23 cellular contexts compared by ENCODE assay signal in genomic region chr4:11218692-11219091, GRCh38.
A peak's percentile ranks its signal among the peaks of the same experiment; 100 is the strongest.
DNase-seq lines count a peak whose midpoint lies in the region; ATAC-seq and TF ChIP-seq lines count a peak whose summit lies in the region.
"Had no signal": no experiment of that assay in that cellular context is flagged by ENCODE, and none has a peak within 500 bp of the region (broad histone marks: within the 10 kb centered on the region; RNA-seq: fewer than 3 reads in every experiment).

No MANE protein-coding gene starts in this region.

- H3K4me3 Mint-ChIP-seq in Caco-2 (ENCODE audit: unreplicated experiment) (no peak overlapping the region), CD14-positive monocyte (no peak overlapping the region)
- H3K4me3 Mint-ChIP-seq in naive thymus-derived CD8-positive, alpha-beta T cell, result no peak overlapping the region
- H3K4me3 Mint-ChIP-seq in activated CD8-positive, alpha-beta T cell treated with anti-CD3 and anti-CD28 coated beads for 36 hours, result no peak overlapping the region
- H3K4me3 Mint-ChIP-seq: activated naive CD8-positive, alpha-beta T cell treated with anti-CD3 and anti-CD28 coated beads, Interleukin-2, amount 10 ng/mL, durations not matched to agents 7 days and 5 days; activated T-helper 17 cell treated with anti-CD3 and anti-CD28 coated beads, Interleukin-2, amount 50 U/mL, for 72 hours; brain; natural killer cell treated with Interleukin-12 subunit alpha and Interleukin-12 subunit beta and Interleukin-15 and Interleukin-18, amount 100 ng/mL, for 72 hours; stimulated activated naive CD8-positive, alpha-beta T cell treated with anti-CD3 and anti-CD28 coated beads, Interleukin-15, amount 100 ng/mL, for 72 hours had no signal

- ATAC-seq in naive thymus-derived CD8-positive, alpha-beta T cell, result no peak
- ATAC-seq in activated CD8-positive, alpha-beta T cell treated with anti-CD3 and anti-CD28 coated beads for 36 hours, result no peak
- ATAC-seq: activated T-helper 17 cell treated with anti-CD3 and anti-CD28 coated beads, Interleukin-2, amount 50 U/mL, for 72 hours; left cardiac atrium; natural killer cell treated with Interleukin-12 subunit alpha and Interleukin-12 subunit beta and Interleukin-15 and Interleukin-18, amount 100 ng/mL, for 72 hours; PC-3; stimulated activated naive CD8-positive, alpha-beta T cell treated with anti-CD3 and anti-CD28 coated beads, Interleukin-15, amount 100 ng/mL, for 72 hours had no signal

- H3K4me1 ChIP-seq in Caco-2 (peaks cover 9% of the 10 kb centered on the region; the same call in 1 of the 2 replicates), NT2/D1 (ENCODE audit: insufficient read depth, insufficient read length) (no peaks in the 10 kb centered on the region)
- H3K4me1 ChIP-seq: upper lobe of left lung had no signal

- CTCF ChIA-PET in Caco-2 (lab: Charles Lee), result no interaction called here
- CTCF ChIA-PET in activated CD8-positive, alpha-beta T cell treated with anti-CD3 and anti-CD28 coated beads for 36 hours (lab: Charles Lee), result no interaction called here

- H3K4me3 ChIP-seq in Caco-2 (ENCODE audit: low read depth, low read length), result no peak overlapping the region
- H3K4me3 ChIP-seq in H7 (ENCODE audit: insufficient read depth, low read depth, low read length), result no peak overlapping the region
- no peak overlapping the region for H3K4me3 ChIP-seq in NT2/D1 (ENCODE audit: insufficient read length, low read depth)
- H3K4me3 ChIP-seq in epithelial cell of esophagus (ENCODE audit: low read length), result no peak overlapping the region
- H3K4me3 ChIP-seq: upper lobe of left lung had no signal

- intact Hi-C loops in Caco-2 (cut with micrococcal nuclease; ENCODE audit: unreplicated experiment), result loop anchor here (10.0 kb wide), 1 partner anchor 206 kb away; the partner anchor contains the start of gene HS3ST1
- intact Hi-C loops in CD14-positive monocyte (cut with micrococcal nuclease), result no loop called here
- intact Hi-C loops in activated CD8-positive, alpha-beta T cell treated with anti-CD3 and anti-CD28 coated beads for 36 hours (cut with micrococcal nuclease), result no loop called here

- H3K4me1 Mint-ChIP-seq in Caco-2 (ENCODE audit: low read depth, unreplicated experiment) (peaks cover 13% of the 10 kb centered on the region), CD14-positive monocyte (no peaks in the 10 kb centered on the region)
- H3K4me1 Mint-ChIP-seq in naive thymus-derived CD8-positive, alpha-beta T cell, result no peaks in the 10 kb centered on the region
- H3K4me1 Mint-ChIP-seq in activated CD8-positive, alpha-beta T cell treated with anti-CD3 and anti-CD28 coated beads for 36 hours (ENCODE audit: low read depth), result no peaks in the 10 kb centered on the region
- H3K4me1 Mint-ChIP-seq: activated naive CD8-positive, alpha-beta T cell treated with anti-CD3 and anti-CD28 coated beads, Interleukin-2, amount 10 ng/mL, durations not matched to agents 7 days and 5 days; activated T-helper 17 cell treated with anti-CD3 and anti-CD28 coated beads, Interleukin-2, amount 50 U/mL, for 72 hours; stimulated activated naive CD8-positive, alpha-beta T cell treated with anti-CD3 and anti-CD28 coated beads, Interleukin-15, amount 100 ng/mL, for 72 hours had no signal

- no peak overlapping the region for H3K27ac Mint-ChIP-seq in Caco-2 (ENCODE audit: unreplicated experiment)
- H3K27ac Mint-ChIP-seq in naive thymus-derived CD8-positive, alpha-beta T cell, result no peak overlapping the region
- no peak overlapping the region for H3K27ac Mint-ChIP-seq in CD14-positive monocyte
- no peak overlapping the region for H3K27ac Mint-ChIP-seq in activated CD8-positive, alpha-beta T cell treated with anti-CD3 and anti-CD28 coated beads for 36 hours
- H3K27ac Mint-ChIP-seq: activated naive CD8-positive, alpha-beta T cell treated with anti-CD3 and anti-CD28 coated beads, Interleukin-2, amount 10 ng/mL, durations not matched to agents 7 days and 5 days; activated T-helper 17 cell treated with anti-CD3 and anti-CD28 coated beads, Interleukin-2, amount 50 U/mL, for 72 hours; brain; natural killer cell treated with Interleukin-12 subunit alpha and Interleukin-12 subunit beta and Interleukin-15 and Interleukin-18, amount 100 ng/mL, for 72 hours; stimulated activated naive CD8-positive, alpha-beta T cell treated with anti-CD3 and anti-CD28 coated beads, Interleukin-15, amount 100 ng/mL, for 72 hours had no signal

- no peaks in the 10 kb centered on the region for H3K27me3 Mint-ChIP-seq in Caco-2 (ENCODE audit: insufficient read depth, unreplicated experiment)
- peaks cover 0 to 7% (median 0%) of the 10 kb centered on the region in 5 donors for H3K27me3 Mint-ChIP-seq in naive thymus-derived CD8-positive, alpha-beta T cell
- H3K27me3 Mint-ChIP-seq in CD14-positive monocyte (ENCODE audit: low read depth in 3 of 3), result no peaks in the 10 kb centered on the region
- H3K27me3 Mint-ChIP-seq in activated CD8-positive, alpha-beta T cell treated with anti-CD3 and anti-CD28 coated beads for 36 hours, result no peaks in the 10 kb centered on the region
- H3K27me3 Mint-ChIP-seq: activated naive CD8-positive, alpha-beta T cell treated with anti-CD3 and anti-CD28 coated beads, Interleukin-2, amount 10 ng/mL, durations not matched to agents 7 days and 5 days; activated T-helper 17 cell treated with anti-CD3 and anti-CD28 coated beads, Interleukin-2, amount 50 U/mL, for 72 hours; natural killer cell treated with Interleukin-12 subunit alpha and Interleukin-12 subunit beta and Interleukin-15 and Interleukin-18, amount 100 ng/mL, for 72 hours; stimulated activated naive CD8-positive, alpha-beta T cell treated with anti-CD3 and anti-CD28 coated beads, Interleukin-15, amount 100 ng/mL, for 72 hours had no signal

- H3K9me3 Mint-ChIP-seq in Caco-2 (ENCODE audit: unreplicated experiment) (no peaks in the 10 kb centered on the region), CD14-positive monocyte (peaks cover 0 to 13% (median 6%) of the 10 kb centered on the region in 7 donors)
- H3K9me3 Mint-ChIP-seq in naive thymus-derived CD8-positive, alpha-beta T cell, result peaks cover 0 to 3% (median 0%) of the 10 kb centered on the region in 9 donors
- no peaks in the 10 kb centered on the region for H3K9me3 Mint-ChIP-seq in activated CD8-positive, alpha-beta T cell treated with anti-CD3 and anti-CD28 coated beads for 36 hours
- H3K9me3 Mint-ChIP-seq: activated naive CD8-positive, alpha-beta T cell treated with anti-CD3 and anti-CD28 coated beads, Interleukin-2, amount 10 ng/mL, durations not matched to agents 7 days and 5 days; activated T-helper 17 cell treated with anti-CD3 and anti-CD28 coated beads, Interleukin-2, amount 50 U/mL, for 72 hours; natural killer cell treated with Interleukin-12 subunit alpha and Interleukin-12 subunit beta and Interleukin-15 and Interleukin-18, amount 100 ng/mL, for 72 hours; stimulated activated naive CD8-positive, alpha-beta T cell treated with anti-CD3 and anti-CD28 coated beads, Interleukin-15, amount 100 ng/mL, for 72 hours had no signal

- TF ChIP-seq CTCF in Caco-2 (IDR thresholded peaks at IDR 0.05; ENCODE audit: insufficient read depth in 1 of 2, low read depth in 1 of 2, low read length in 1 of 2, severe bottlenecking in 1 of 2, unreplicated experiment in 1 of 2), result peak; percentile 25 to 26
- TF ChIP-seq CTCF in epithelial cell of esophagus (IDR thresholded peaks at IDR 0.05; ENCODE audit: insufficient read depth, low read depth, low read length, missing control alignments), result peak; percentile 36
- no peak for TF ChIP-seq CTCF in CD14-positive monocyte (IDR thresholded peaks at IDR 0.05)
- TF ChIP-seq CTCF in activated CD8-positive, alpha-beta T cell treated with anti-CD3 and anti-CD28 coated beads for 36 hours (IDR thresholded peaks at IDR 0.05), result no peak

- POLR2A ChIA-PET in Caco-2 (lab: Charles Lee), result no interaction called here
- POLR2A ChIA-PET in naive thymus-derived CD8-positive, alpha-beta T cell (lab: Charles Lee), result no interaction called here
- POLR2A ChIA-PET in activated CD8-positive, alpha-beta T cell treated with anti-CD3 and anti-CD28 coated beads for 36 hours (lab: Charles Lee), result no interaction called here

- H3K36me3 Mint-ChIP-seq in Caco-2 (ENCODE audit: insufficient read depth, unreplicated experiment) (no peaks in the 10 kb centered on the region), CD14-positive monocyte (no peaks in the 10 kb centered on the region)
- H3K36me3 Mint-ChIP-seq in naive thymus-derived CD8-positive, alpha-beta T cell, result no peaks in the 10 kb centered on the region
- H3K36me3 Mint-ChIP-seq in activated CD8-positive, alpha-beta T cell treated with anti-CD3 and anti-CD28 coated beads for 36 hours (ENCODE audit: low read depth), result no peaks in the 10 kb centered on the region
- H3K36me3 Mint-ChIP-seq: activated naive CD8-positive, alpha-beta T cell treated with anti-CD3 and anti-CD28 coated beads, Interleukin-2, amount 10 ng/mL, durations not matched to agents 7 days and 5 days; brain; natural killer cell treated with Interleukin-12 subunit alpha and Interleukin-12 subunit beta and Interleukin-15 and Interleukin-18, amount 100 ng/mL, for 72 hours had no signal

- DNase-seq in Caco-2, result no peak
- peak; percentile 31 for DNase-seq in H7
- DNase-seq in NT2/D1 (ENCODE audit: low read depth, low spot score), result peak; percentile 9
- peak; percentile 21 for DNase-seq in epithelial cell of esophagus (ENCODE audit: low read depth)
- no peak for DNase-seq in T-helper 1 cell
- no peak for DNase-seq in naive thymus-derived CD8-positive, alpha-beta T cell
- no peak for DNase-seq in CD14-positive monocyte (ENCODE audit: low spot score)
- no peak for DNase-seq in activated CD8-positive, alpha-beta T cell treated with anti-CD3 and anti-CD28 coated beads for 36 hours
- DNase-seq: activated CD4-positive, alpha-beta T cell treated with anti-CD3 and anti-CD28 coated beads for 1 hour; activated naive CD8-positive, alpha-beta T cell treated with anti-CD3 and anti-CD28 coated beads, Interleukin-2, amount 10 ng/mL, durations not matched to agents 7 days and 5 days; GDM1; IMR-90; left cardiac atrium; NCI-H1048; NCI-H2081 treated with DMSO at 0.1 percent for 48 hours; NCI-H774; PC-3; stimulated activated CD4-positive, alpha-beta T cell treated with anti-CD3 and anti-CD28 coated beads, Interleukin-2, amount 100 ng/mL, for 24 hours; stimulated activated naive CD8-positive, alpha-beta T cell treated with anti-CD3 and anti-CD28 coated beads, Interleukin-15, amount 100 ng/mL, for 72 hours; upper lobe of left lung had no signal

- no peak overlapping the region for H3K9ac ChIP-seq in NT2/D1 (ENCODE audit: insufficient read length, low read depth)

- H3K9me3 ChIP-seq in Caco-2 (0 out of 2 replicates have a peak, but pooled peaks cover 4% of the 10 kb centered on the region), NT2/D1 (ENCODE audit: insufficient read depth, low read length) (no peaks in the 10 kb centered on the region)
- H3K9me3 ChIP-seq: upper lobe of left lung had no signal

- no TSS peak for BruUV-seq in Caco-2 (replicated peaks; lab: Mats Ljungman, UMichigan)

- no peaks in the 10 kb centered on the region for H3K27me3 ChIP-seq in Caco-2 (replicated peaks; ENCODE audit: control insufficient read depth, insufficient read depth, low read length)
- no peaks in the 10 kb centered on the region for H3K27me3 ChIP-seq in H7 (ENCODE audit: control insufficient read depth, insufficient read depth, low read length)
- H3K27me3 ChIP-seq in NT2/D1 (ENCODE audit: insufficient read depth, insufficient read length), result no peaks in the 10 kb centered on the region
- H3K27me3 ChIP-seq: upper lobe of left lung had no signal

- H3K36me3 ChIP-seq in Caco-2 (ENCODE audit: control insufficient read depth, insufficient read depth, low read length), result no peaks in the 10 kb centered on the region
- no peaks in the 10 kb centered on the region for H3K36me3 ChIP-seq in H7 (replicated peaks; ENCODE audit: control insufficient read depth, insufficient read depth, low read length)
- H3K36me3 ChIP-seq in NT2/D1 (ENCODE audit: insufficient read depth, insufficient read length, low read length), result no peaks in the 10 kb centered on the region
- H3K36me3 ChIP-seq: upper lobe of left lung had no signal

Comparison
In these comparisons a context has a peak if more than half of its experiments do, and no peak if none do; other contexts are left out.
1. DNase-seq: peak in H7 (single experiment), NT2/D1 (single experiment) and epithelial cell of esophagus (single experiment); none in Caco-2 (0 of 2), T-helper 1 cell (0 of 5), naive thymus-derived CD8-positive, alpha-beta T cell (0 of 10), CD14-positive monocyte (single experiment) and activated CD8-positive, alpha-beta T cell treated with anti-CD3 and anti-CD28 coated beads for 36 hours (single experiment).
2. CTCF ChIP-seq: peak in Caco-2 (2 of 2) and epithelial cell of esophagus (single experiment); none in CD14-positive monocyte (single experiment) and activated CD8-positive, alpha-beta T cell treated with anti-CD3 and anti-CD28 coated beads for 36 hours (single experiment).